In the genomic region with DNA sequence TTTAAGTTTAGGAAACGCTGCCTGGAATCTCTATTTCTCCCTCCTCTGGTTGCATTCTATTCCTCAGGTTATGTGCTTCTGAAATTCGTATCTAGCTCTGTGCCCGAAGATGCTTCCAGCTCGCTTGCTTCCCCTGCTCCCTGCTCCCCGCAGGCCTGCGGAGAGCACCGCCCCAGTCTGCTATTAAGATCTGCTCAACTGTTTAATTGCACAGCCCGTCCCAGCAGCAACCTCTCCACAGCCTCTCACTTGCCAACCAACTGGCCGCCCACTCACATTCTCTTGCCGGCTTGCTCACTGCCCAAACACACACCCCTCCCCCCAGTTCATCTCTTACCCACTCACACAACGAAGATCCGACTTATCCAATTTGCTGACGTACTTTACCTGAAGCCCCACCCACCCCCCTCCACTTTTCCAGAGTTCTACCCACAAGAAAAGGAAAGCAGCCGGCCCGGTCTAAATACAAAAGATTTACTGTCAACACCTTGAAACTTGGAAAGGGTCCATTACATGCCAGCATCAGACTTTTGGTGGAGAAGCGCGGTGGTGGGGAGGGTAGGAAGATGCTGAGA, we compare ENCODE assay signal across 8 cellular contexts.
DNase-seq lines count a peak whose midpoint lies in the region; ATAC-seq lines count a peak whose summit lies in the region.

No MANE protein-coding gene starts in this region.

- H3K4me3 Mint-ChIP-seq in activated T-helper 1 cell treated with anti-CD3 and anti-CD28 coated beads, Interleukin-12 subunit alpha, Interleukin-12 subunit beta, Interleukin-2, Interleukin-4 antibody, amounts not matched to agents 30 ng/mL and 10 ng/mL and 1 ng/mL, durations not matched to agents 14 hours and 24 hours and 36 hours: no peak overlapping the region

- no peaks in the 10 kb centered on the region for H3K9me3 Mint-ChIP-seq in activated T-helper 1 cell treated with anti-CD3 and anti-CD28 coated beads, Interleukin-12 subunit alpha, Interleukin-12 subunit beta, Interleukin-2, Interleukin-4 antibody, amounts not matched to agents 30 ng/mL and 10 ng/mL and 1 ng/mL, durations not matched to agents 14 hours and 24 hours and 36 hours

- H3K4me1 Mint-ChIP-seq in activated T-helper 1 cell treated with anti-CD3 and anti-CD28 coated beads, Interleukin-12 subunit alpha, Interleukin-12 subunit beta, Interleukin-2, Interleukin-4 antibody, amounts not matched to agents 30 ng/mL and 10 ng/mL and 1 ng/mL, durations not matched to agents 14 hours and 24 hours and 36 hours (ENCODE audit: low read depth): peaks cover 87% of the 10 kb centered on the region

- intact Hi-C loops in activated T-helper 1 cell treated with anti-CD3 and anti-CD28 coated beads, Interleukin-12 subunit alpha, Interleukin-12 subunit beta, Interleukin-2, Interleukin-4 antibody, amounts not matched to agents 30 ng/mL and 10 ng/mL and 1 ng/mL, durations not matched to agents 14 hours and 24 hours and 36 hours (cut with micrococcal nuclease): no loop called here
- intact Hi-C loops in cardiac septum (cut with DNase I): no loop called here

- no peak for ATAC-seq in GM19452 (IDR thresholded peaks at IDR 0.05; ENCODE audit: unreplicated experiment)
- no peak for ATAC-seq in GM21619 (IDR thresholded peaks at IDR 0.05; ENCODE audit: unreplicated experiment)
- ATAC-seq in GM18517 (IDR thresholded peaks at IDR 0.05; ENCODE audit: unreplicated experiment): no peak

- peaks cover 56% of the 10 kb centered on the region for H3K36me3 Mint-ChIP-seq in activated T-helper 1 cell treated with anti-CD3 and anti-CD28 coated beads, Interleukin-12 subunit alpha, Interleukin-12 subunit beta, Interleukin-2, Interleukin-4 antibody, amounts not matched to agents 30 ng/mL and 10 ng/mL and 1 ng/mL, durations not matched to agents 14 hours and 24 hours and 36 hours (ENCODE audit: low read depth)

- DNase-seq in NCI-H2107 treated with DMSO at 0.1 percent for 48 hours (lab: John Stamatoyannopoulos, UW; ENCODE audit: unreplicated experiment) (peak; percentile 54), NCI-H2107 (lab: John Stamatoyannopoulos, UW) (no peak), cardiac septum (ENCODE audit: low spot score) (peak; percentile 86), putamen (ENCODE audit: low spot score) (peak; percentile 64)
- DNase-seq in activated T-helper 1 cell treated with anti-CD3 and anti-CD28 coated beads, Interleukin-12 subunit alpha, Interleukin-12 subunit beta, Interleukin-2, Interleukin-4 antibody, amounts not matched to agents 30 ng/mL and 10 ng/mL and 1 ng/mL, durations not matched to agents 14 hours and 24 hours and 36 hours (ENCODE audit: low spot score): no peak

- peak overlapping the region; percentile 86 for H3K27ac Mint-ChIP-seq in activated T-helper 1 cell treated with anti-CD3 and anti-CD28 coated beads, Interleukin-12 subunit alpha, Interleukin-12 subunit beta, Interleukin-2, Interleukin-4 antibody, amounts not matched to agents 30 ng/mL and 10 ng/mL and 1 ng/mL, durations not matched to agents 14 hours and 24 hours and 36 hours

- no peaks in the 10 kb centered on the region for H3K27me3 Mint-ChIP-seq in activated T-helper 1 cell treated with anti-CD3 and anti-CD28 coated beads, Interleukin-12 subunit alpha, Interleukin-12 subunit beta, Interleukin-2, Interleukin-4 antibody, amounts not matched to agents 30 ng/mL and 10 ng/mL and 1 ng/mL, durations not matched to agents 14 hours and 24 hours and 36 hours (ENCODE audit: insufficient read depth)

Comparison
In these comparisons a context has a peak if more than half of its experiments do, and no peak if none do; other contexts are left out.
1. DNase-seq: peak in NCI-H2107 treated with DMSO at 0.1 percent for 48 hours (single experiment), cardiac septum (single experiment) and putamen (single experiment); none in NCI-H2107 (single experiment) and activated T-helper 1 cell treated with anti-CD3 and anti-CD28 coated beads, Interleukin-12 subunit alpha, Interleukin-12 subunit beta, Interleukin-2, Interleukin-4 antibody, amounts not matched to agents 30 ng/mL and 10 ng/mL and 1 ng/mL, durations not matched to agents 14 hours and 24 hours and 36 hours (single experiment).